15 cellular contexts compared by ENCODE assay signal in the genomic region with DNA sequence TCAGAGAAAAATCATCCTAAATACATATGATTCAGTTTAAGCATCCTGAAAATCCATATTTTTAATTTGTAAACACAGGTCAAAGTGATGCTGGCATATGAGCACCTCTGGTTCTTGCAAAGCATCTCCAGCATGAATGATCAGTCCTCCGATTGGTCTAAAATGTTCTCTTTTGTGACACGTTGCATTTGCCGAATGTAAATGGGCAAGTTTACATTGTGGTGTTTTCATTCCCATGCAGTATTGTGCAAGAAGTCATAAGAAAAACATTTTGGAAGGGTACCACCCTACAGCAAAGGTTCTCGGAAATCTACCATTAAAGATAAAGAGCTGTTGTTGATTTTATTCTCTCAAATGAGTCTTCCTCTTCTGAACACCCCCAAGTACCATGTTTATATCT.
DNase-seq lines count a peak whose midpoint lies in the region; ATAC-seq and TF ChIP-seq lines count a peak whose summit lies in the region.
"Had no signal": no experiment of that assay in that cellular context is flagged by ENCODE, and none has a peak within 500 bp of the region (broad histone marks: within the 10 kb centered on the region; RNA-seq: fewer than 3 reads in every experiment).

No MANE protein-coding gene starts in this region.

- H3K4me2 ChIP-seq in HCT116 (ENCODE audit: low read length): peak overlapping the region; percentile 71; the same call in 1 of the 2 replicates

- no peak overlapping the region for H3K4me3 ChIP-seq in HCT116 (replicated peaks in 1 of 2; ENCODE audit: low read depth in 1 of 2, low read length in 2 of 2)
- H3K4me3 ChIP-seq in SJCRH30: no peak overlapping the region
- peak overlapping the region in 54 of 59 donors; percentile 1 to 65 (median 46) for H3K4me3 ChIP-seq in dorsolateral prefrontal cortex
- peak overlapping the region; percentile 48 for H3K4me3 ChIP-seq in neuron (ENCODE audit: low read length)
- H3K4me3 ChIP-seq: K562, PC-9 had no signal

- H3K4me1 ChIP-seq in HCT116 (ENCODE audit: control insufficient read depth in 1 of 2, insufficient read depth in 2 of 2, low read length in 2 of 2) (peaks cover 0 to 13% of the 10 kb centered on the region in 2 experiments; a peak in 2 of 4 replicates), SJCRH30 (peaks cover 15% of the 10 kb centered on the region), neuron (ENCODE audit: insufficient read depth, low read length) (peaks cover 33% of the 10 kb centered on the region)

- H3K9me3 ChIP-seq in HCT116 (ENCODE audit: control insufficient read depth in 1 of 2, insufficient read depth in 1 of 2, low read depth in 1 of 2, low read length in 2 of 2): no peaks in the 10 kb centered on the region
- no peaks in the 10 kb centered on the region for H3K9me3 ChIP-seq in SJCRH30 (replicated peaks)
- no peaks in the 10 kb centered on the region for H3K9me3 ChIP-seq in neuron (ENCODE audit: low read length)

- H2AFZ ChIP-seq in HCT116 (ENCODE audit: low read depth, low read length, poor library complexity, severe bottlenecking) (peak overlapping the region; percentile 99), neuron (ENCODE audit: low read depth, low read length) (no peak overlapping the region)
- H2AFZ ChIP-seq: PC-9 had no signal

- H4K20me1 ChIP-seq in HCT116 (ENCODE audit: insufficient read depth): no peaks in the 10 kb centered on the region

- no peak overlapping the region for H3K9ac ChIP-seq in HCT116 (ENCODE audit: low read length)

- ATAC-seq in HCT116 (no peak), HG03342 (IDR thresholded peaks at IDR 0.05; ENCODE audit: unreplicated experiment) (no peak)
- ATAC-seq: K562 had no signal

- no peaks in the 10 kb centered on the region for H3K9me2 ChIP-seq in HCT116 (ENCODE audit: insufficient read depth)

- intact Hi-C loops in HCT116 (cut with micrococcal nuclease): no loop called here
- intact Hi-C loops in dorsolateral prefrontal cortex (cut with DNase I): loop anchor here (2.0 to 10.0 kb wide), 2 partner anchors 23 to 79 kb away; no protein-coding TSS in a partner anchor

- CTCF ChIA-PET in HCT116 (lab: Charles Lee): no interaction called here

- POLR2A ChIA-PET in HCT116 (lab: Charles Lee): no interaction called here

- no peak for TF ChIP-seq POLR2A in HCT116 (IDR thresholded peaks at IDR 0.05; ENCODE audit: borderline replicate concordance, extremely low read depth, insufficient read depth, insufficient read length)

- TF ChIP-seq RAD21 in HCT116 (IDR thresholded peaks at IDR 0.05; ENCODE audit: low read depth): no peak

- H3K79me2 ChIP-seq in HCT116 (ENCODE audit: insufficient read depth, low read length): no peaks in the 10 kb centered on the region

- H3K27ac ChIP-seq in HCT116 (ENCODE audit: low read depth, low read length): no peak overlapping the region
- H3K27ac ChIP-seq in SJCRH30: peak overlapping the region; percentile 88
- peak overlapping the region in 11 of 59 donors; percentile 5 to 88 (median 22) for H3K27ac ChIP-seq in dorsolateral prefrontal cortex
- H3K27ac ChIP-seq: C4-2B, PC-9 had no signal

- H3K36me3 ChIP-seq in HCT116 (ENCODE audit: control insufficient read depth in 1 of 2, insufficient read depth in 2 of 2, low read length in 2 of 2) (no peaks in the 10 kb centered on the region), SJCRH30 (no peaks in the 10 kb centered on the region), neuron (ENCODE audit: insufficient read depth, low read length) (peaks cover 15% of the 10 kb centered on the region)

- DNase-seq in HCT116 (ENCODE audit: low read depth, low spot score) (no peak), SJCRH30 (peak in 1 of 2 experiments; percentile 10), dorsolateral prefrontal cortex (no peak), occipital lobe (lab: John Stamatoyannopoulos, UW) (no peak), iPS-NIHi7 (ENCODE audit: extremely low spot score) (no peak)
- DNase-seq: DMS79 treated with DMSO at 0.1 percent for 48 hours, H9, NCI-H1105 treated with DMSO at 0.1 percent for 48 hours, NCI-H526, PC-9, SW 1271 had no signal

- RAD21 ChIA-PET in HCT116 (lab: Charles Lee; ENCODE audit: low non-redundant PET in 1 of 2, low total read pairs in 2 of 2, uncharacterized antibody in 2 of 2, unreplicated experiment in 2 of 2): no interaction called here

- H3K27me3 ChIP-seq in HCT116 (ENCODE audit: insufficient read depth, low read length) (no peaks in the 10 kb centered on the region), SJCRH30 (no peaks in the 10 kb centered on the region), dorsolateral prefrontal cortex (peaks cover 0 to 3% (median 0%) of the 10 kb centered on the region in 45 donors), neuron (ENCODE audit: insufficient read depth, low read length) (no peaks in the 10 kb centered on the region)

- BruUV-seq in HCT116 (replicated peaks; lab: Mats Ljungman, UMichigan): no TSS peak

- no peak for TF ChIP-seq CTCF in HCT116 (IDR thresholded peaks at IDR 0.05 in 2 of 3, conservative IDR thresholded peaks at IDR 0.05 in 1 of 3; ENCODE audit: borderline replicate concordance in 1 of 3, insufficient read depth in 1 of 3, low read depth in 2 of 3, low read length in 2 of 3)
- TF ChIP-seq CTCF in dorsolateral prefrontal cortex (IDR thresholded peaks at IDR 0.05 in 54 of 56, conservative IDR thresholded peaks at IDR 0.05 in 2 of 56; ENCODE audit: low read depth in 1 of 56, partially characterized antibody in 56 of 56): no peak

TF ChIP-seq in HCT116, 20 proteins besides CTCF, POLR2A, EP300 and RAD21:
- TF ChIP-seq SRF (IDR thresholded peaks at IDR 0.05; ENCODE audit: low read depth) (no peak), YY1 (IDR thresholded peaks at IDR 0.05; ENCODE audit: extremely low read depth, insufficient replicate concordance, low read depth, low read length) (no peak), ZNF274 (IDR thresholded peaks at IDR 0.05; ENCODE audit: low read depth, low read length) (no peak), EZH2 (IDR thresholded peaks at IDR 0.05) (no peak), SIN3A (IDR thresholded peaks at IDR 0.05; ENCODE audit: low read depth) (no peak), ELF1 (IDR thresholded peaks at IDR 0.05; ENCODE audit: borderline replicate concordance, low read depth) (no peak), FOSL1 (IDR thresholded peaks at IDR 0.05; ENCODE audit: low read depth) (no peak), CEBPB (IDR thresholded peaks at IDR 0.05; ENCODE audit: low read depth) (no peak), EGR1 (IDR thresholded peaks at IDR 0.05; ENCODE audit: low read depth) (no peak), JUND (IDR thresholded peaks at IDR 0.05) (no peak), SP1 (IDR thresholded peaks at IDR 0.05; ENCODE audit: low read depth) (no peak), ZFX (IDR thresholded peaks at IDR 0.05) (no peak), EZH2phosphoT487 (IDR thresholded peaks at IDR 0.05; ENCODE audit: borderline replicate concordance) (no peak), POLR2AphosphoS5 (IDR thresholded peaks at IDR 0.05; ENCODE audit: low read depth, low read length) (no peak), TCF7L2 (IDR thresholded peaks at IDR 0.05; ENCODE audit: borderline replicate concordance, extremely low read depth, insufficient read depth, insufficient read length) (no peak), CBX3 (IDR thresholded peaks at IDR 0.05; ENCODE audit: low read depth) (no peak)
- TF ChIP-seq, protein P1, sequence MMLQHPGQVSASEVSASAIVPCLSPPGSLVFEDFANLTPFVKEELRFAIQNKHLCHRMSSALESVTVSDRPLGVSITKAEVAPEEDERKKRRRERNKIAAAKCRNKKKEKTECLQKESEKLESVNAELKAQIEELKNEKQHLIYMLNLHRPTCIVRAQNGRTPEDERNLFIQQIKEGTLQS (IDR thresholded peaks at IDR 0.05): no peak
- TF ChIP-seq, protein P2, sequence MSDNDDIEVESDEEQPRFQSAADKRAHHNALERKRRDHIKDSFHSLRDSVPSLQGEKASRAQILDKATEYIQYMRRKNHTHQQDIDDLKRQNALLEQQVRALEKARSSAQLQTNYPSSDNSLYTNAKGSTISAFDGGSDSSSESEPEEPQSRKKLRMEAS (IDR thresholded peaks at IDR 0.05): no peak
- TF ChIP-seq, protein P3, sequence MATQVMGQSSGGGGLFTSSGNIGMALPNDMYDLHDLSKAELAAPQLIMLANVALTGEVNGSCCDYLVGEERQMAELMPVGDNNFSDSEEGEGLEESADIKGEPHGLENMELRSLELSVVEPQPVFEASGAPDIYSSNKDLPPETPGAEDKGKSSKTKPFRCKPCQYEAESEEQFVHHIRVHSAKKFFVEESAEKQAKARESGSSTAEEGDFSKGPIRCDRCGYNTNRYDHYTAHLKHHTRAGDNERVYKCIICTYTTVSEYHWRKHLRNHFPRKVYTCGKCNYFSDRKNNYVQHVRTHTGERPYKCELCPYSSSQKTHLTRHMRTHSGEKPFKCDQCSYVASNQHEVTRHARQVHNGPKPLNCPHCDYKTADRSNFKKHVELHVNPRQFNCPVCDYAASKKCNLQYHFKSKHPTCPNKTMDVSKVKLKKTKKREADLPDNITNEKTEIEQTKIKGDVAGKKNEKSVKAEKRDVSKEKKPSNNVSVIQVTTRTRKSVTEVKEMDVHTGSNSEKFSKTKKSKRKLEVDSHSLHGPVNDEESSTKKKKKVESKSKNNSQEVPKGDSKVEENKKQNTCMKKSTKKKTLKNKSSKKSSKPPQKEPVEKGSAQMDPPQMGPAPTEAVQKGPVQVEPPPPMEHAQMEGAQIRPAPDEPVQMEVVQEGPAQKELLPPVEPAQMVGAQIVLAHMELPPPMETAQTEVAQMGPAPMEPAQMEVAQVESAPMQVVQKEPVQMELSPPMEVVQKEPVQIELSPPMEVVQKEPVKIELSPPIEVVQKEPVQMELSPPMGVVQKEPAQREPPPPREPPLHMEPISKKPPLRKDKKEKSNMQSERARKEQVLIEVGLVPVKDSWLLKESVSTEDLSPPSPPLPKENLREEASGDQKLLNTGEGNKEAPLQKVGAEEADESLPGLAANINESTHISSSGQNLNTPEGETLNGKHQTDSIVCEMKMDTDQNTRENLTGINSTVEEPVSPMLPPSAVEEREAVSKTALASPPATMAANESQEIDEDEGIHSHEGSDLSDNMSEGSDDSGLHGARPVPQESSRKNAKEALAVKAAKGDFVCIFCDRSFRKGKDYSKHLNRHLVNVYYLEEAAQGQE (IDR thresholded peaks at IDR 0.05; ENCODE audit: low read depth): no peak
TF ChIP-seq in HCT116: peak in this region for 0.

Comparison
In these comparisons a context has a peak if more than half of its experiments do, and no peak if none do; other contexts are left out.
1. H3K4me3 ChIP-seq: peak in dorsolateral prefrontal cortex (54 of 59) and neuron (single experiment); none in HCT116 (0 of 2) and SJCRH30 (single experiment).